Comparison of ENCODE assay signal across 10 cellular contexts in the genomic region with DNA sequence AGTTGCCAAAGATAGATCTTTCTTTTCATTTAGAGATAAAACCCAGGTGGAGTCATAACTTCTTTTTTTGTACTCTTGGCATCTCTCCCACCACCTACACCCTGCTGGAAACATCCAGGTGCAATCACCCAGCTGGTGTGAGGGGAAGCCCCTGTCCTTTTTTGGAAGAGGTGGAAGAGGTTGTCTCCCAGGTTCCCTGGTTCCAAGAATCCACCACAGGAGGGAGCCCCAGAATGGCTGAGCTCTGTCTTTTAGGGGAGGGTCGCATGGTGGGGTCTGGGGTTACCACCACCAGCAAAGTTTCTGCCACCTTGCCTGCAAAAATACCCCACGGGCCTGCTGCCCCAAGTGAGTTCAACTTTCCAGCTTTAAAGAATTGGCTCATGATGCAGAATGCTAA. TPM values are rescaled to one million over a fixed set of nuclear protein-coding genes. Genes with fewer than 3 reads are reported as not detected.
DNase-seq lines count a peak whose midpoint lies in the region; ATAC-seq and TF ChIP-seq lines count a peak whose summit lies in the region.
"Had no signal": no experiment of that assay in that cellular context is flagged by ENCODE, and none has a peak within 500 bp of the region (broad histone marks: within the 10 kb centered on the region; RNA-seq: fewer than 3 reads in every experiment).

No MANE protein-coding gene starts in this region.

- intact Hi-C loops in heart left ventricle (cut with DNase I) (loop anchor here in 1 of 10 donors (2.0 to 5.0 kb wide), 2 partner anchors 80 to 433 kb away; no protein-coding TSS in a partner anchor), Right ventricle myocardium inferior (cut with DNase I) (no loop called here), aorta (cut with DNase I) (loop anchor here (1.0 to 5.0 kb wide), 3 partner anchors 11 to 90 kb away; a partner anchor contains a TSS)

- H3K79me2 ChIP-seq in hepatocyte = no peaks in the 10 kb centered on the region

- H3K27ac ChIP-seq in heart left ventricle = peak overlapping the region in 3 of 12 donors; percentile 6 to 60 (median 45)
- H3K27ac ChIP-seq in hepatocyte = no peak overlapping the region
- peak overlapping the region; percentile 90 for H3K27ac ChIP-seq in aorta (ENCODE audit: low read depth in 1 of 2, low read length in 2 of 2)

- no peak overlapping the region for H3K4me2 ChIP-seq in hepatocyte

- no peaks in the 10 kb centered on the region for H3K27me3 Mint-ChIP-seq in WTC11 (ENCODE audit: low read depth)

- TF ChIP-seq POLR2A in heart left ventricle (IDR thresholded peaks at IDR 0.05) = no peak

- H2AFZ ChIP-seq in hepatocyte = no peak overlapping the region

- H3K36me3 ChIP-seq in heart left ventricle (no peaks in the 10 kb centered on the region), hepatocyte (replicated peaks; ENCODE audit: insufficient read depth, low read depth) (no peaks in the 10 kb centered on the region), aorta (ENCODE audit: control insufficient read depth in 1 of 2, insufficient read depth in 2 of 2, low read length in 1 of 2) (no peaks in the 10 kb centered on the region)
- H3K36me3 ChIP-seq: tibial nerve had no signal

- no peak overlapping the region for H3K4me3 Mint-ChIP-seq in WTC11

- no peaks in the 10 kb centered on the region for H3K36me3 Mint-ChIP-seq in WTC11

- no peaks in the 10 kb centered on the region for H4K20me1 ChIP-seq in hepatocyte (ENCODE audit: insufficient read depth, poor library complexity, severe bottlenecking)

- no peaks in the 10 kb centered on the region for H3K9me3 Mint-ChIP-seq in WTC11

- 34 to 45% (median 36%) methylated on average over 2 of the region's 2 CpGs for WGBS in heart left ventricle, 4 donors
- WGBS in hepatocyte (ENCODE audit: low lambda C conversion rate, missing lambda C conversion rate) = 67% methylated on average over 2 of the region's 2 CpGs
- 0 to 3% methylated on average over 2 of the region's 2 CpGs for WGBS in aorta, 2 donors

- no peak overlapping the region for H3K27ac Mint-ChIP-seq in WTC11

- no peaks in the 10 kb centered on the region for H3K9me2 ChIP-seq in hepatocyte (replicated peaks; ENCODE audit: insufficient read depth)

- POLR2A ChIA-PET in WTC11 (lab: Charles Lee) = no interaction called here

- CTCF ChIA-PET in WTC11 (lab: Charles Lee) = interaction anchor here (0.6 to 2.5 kb wide), 34 partner anchors 10 to 440 kb away, joined by 3 to 19 read pairs (median 4); a partner anchor contains a TSS

- no peaks in the 10 kb centered on the region for H3K9me3 ChIP-seq in heart left ventricle
- H3K9me3 ChIP-seq in hepatocyte (ENCODE audit: low read depth) = no peaks in the 10 kb centered on the region
- H3K9me3 ChIP-seq in aorta (ENCODE audit: control insufficient read depth, low read length) = no peaks in the 10 kb centered on the region
- H3K9me3 ChIP-seq: tibial nerve had no signal

- no peak overlapping the region for H3K4me3 ChIP-seq in heart left ventricle
- no peak overlapping the region for H3K4me3 ChIP-seq in hepatocyte
- H3K4me3 ChIP-seq in aorta (ENCODE audit: low read length in 2 of 2) = no peak overlapping the region
- H3K4me3 ChIP-seq: tibial nerve had no signal

- H3K4me1 ChIP-seq in heart left ventricle = peaks cover 0 to 46% (median 9%) of the 10 kb centered on the region in 12 donors
- H3K4me1 ChIP-seq in hepatocyte (ENCODE audit: insufficient read depth) = peaks cover 8% of the 10 kb centered on the region
- peaks cover 2 to 12% of the 10 kb centered on the region in 2 donors for H3K4me1 ChIP-seq in aorta (ENCODE audit: control insufficient read depth in 1 of 2, insufficient read depth in 2 of 2, low read length in 2 of 2)

- ATAC-seq in heart left ventricle (no peak), Right ventricle myocardium inferior (no peak), WTC11 (peak; percentile 74), aorta (ENCODE audit: low FRiP score) (peak; percentile 23), GM21723 (IDR thresholded peaks at IDR 0.05; ENCODE audit: unreplicated experiment) (no peak), HG02678 (IDR thresholded peaks at IDR 0.05; ENCODE audit: unreplicated experiment) (no peak)

- no peak for DNase-seq in heart left ventricle
- DNase-seq in Right ventricle myocardium inferior (ENCODE audit: missing footprints) = no peak
- DNase-seq in WTC11 (ENCODE audit: low spot score) = peak; percentile 44
- DNase-seq in hepatocyte (ENCODE audit: low spot score) = no peak
- DNase-seq in aorta = no peak
- DNase-seq in GOT3 (lab: John Stamatoyannopoulos, UW) = no peak
- DNase-seq: NCI-H187 treated with DMSO at 0.1 percent for 48 hours had no signal

- H3K4me1 Mint-ChIP-seq in WTC11 = peaks cover 41% of the 10 kb centered on the region

- TF ChIP-seq CTCF in heart left ventricle (IDR thresholded peaks at IDR 0.05) (peak in 9 of 12 donors; percentile 13 to 51 (median 27)), WTC11 (IDR thresholded peaks at IDR 0.05) (0 out of 2 replicates have a peak, but pooled peaks have one; percentile 22), hepatocyte (IDR thresholded peaks at IDR 0.05; ENCODE audit: poor library complexity) (peak; percentile 50)

- H3K27me3 ChIP-seq in heart left ventricle (peaks cover 0 to 3% (median 0%) of the 10 kb centered on the region in 9 donors), hepatocyte (peaks cover 24% of the 10 kb centered on the region), aorta (ENCODE audit: control insufficient read depth in 1 of 2, insufficient read depth in 2 of 2, low read length in 1 of 2) (no peaks in the 10 kb centered on the region)
- H3K27me3 ChIP-seq: tibial nerve had no signal

TF ChIP-seq in WTC11, 78 proteins besides CTCF, POLR2A, EP300 and RAD21:
- no peak for TF ChIP-seq ZBTB21 (CRISPR knock-in tag; IDR thresholded peaks at IDR 0.05; ENCODE audit: borderline replicate concordance)
- TF ChIP-seq SP1 (CRISPR knock-in tag; conservative IDR thresholded peaks at IDR 0.05) = 0 out of 2 replicates have a peak, but pooled peaks have one; percentile 25

RNA-seq across cellular contexts. Expression of a gene that starts 10.8 kb away (rescaled TPM):
- total RNA-seq in heart left ventricle (10 to 100 TPM in 7 of 9 donors, 1 to 10 TPM in 2; 7.6 to 44.2 (median 24.0) TPM), Right ventricle myocardium inferior (16.4 TPM), WTC11 (2021) (3.3 to 3.9 TPM (median 3.6 TPM) in 3 replicates), hepatocyte (48.1 and 51.0 TPM in 2 replicates), aorta (100 to 1,000 TPM; 203 to 369 TPM)
- polyA plus RNA-seq in heart left ventricle (1 to 10 TPM; 5.9 to 9.9 TPM), hepatocyte (77.6 and 88.7 TPM in 2 replicates), aorta (100 to 1,000 TPM; 228 to 303 TPM)

Comparison
In these comparisons a context has a peak if more than half of its experiments do, and no peak if none do; other contexts are left out.
1. ATAC-seq: peak in WTC11 (single experiment) and aorta (single experiment); none in heart left ventricle (0 of 4), Right ventricle myocardium inferior (single experiment), GM21723 (single experiment) and HG02678 (single experiment).
2. Peak in every context shown above with its lines, with median percentiles within 50 percentile points of each other: CTCF ChIP-seq.